Comparison of ENCODE assay signal across 8 cellular contexts in the genomic region with DNA sequence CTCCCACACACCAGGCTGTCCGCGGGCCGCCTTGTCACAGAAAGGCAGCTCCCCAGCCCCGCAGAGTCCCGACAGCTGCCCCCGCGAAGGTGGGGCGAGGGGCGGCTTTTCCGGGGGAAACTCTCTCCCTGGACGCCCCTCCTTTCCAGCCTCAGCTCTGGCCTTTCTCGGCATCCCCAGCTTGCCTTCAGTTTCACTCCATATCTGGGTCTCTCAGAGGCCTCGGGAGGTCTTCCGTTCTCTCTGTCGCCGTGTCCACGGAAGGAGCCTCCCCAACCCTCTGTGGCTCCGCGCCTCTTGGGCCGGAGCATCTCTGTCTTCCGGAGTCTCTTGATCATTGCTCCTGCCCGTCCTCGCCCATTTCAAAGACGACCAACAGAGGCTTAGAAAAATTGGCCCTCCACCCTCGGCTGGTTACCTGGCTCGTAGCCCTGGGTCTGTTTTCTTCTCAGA. TPM values are rescaled to one million over a fixed set of nuclear protein-coding genes. Genes with fewer than 3 reads are reported as not detected.
A peak's percentile ranks its signal among the peaks of the same experiment; 100 is the strongest.
DNase-seq lines count a peak whose midpoint lies in the region; ATAC-seq and TF ChIP-seq lines count a peak whose summit lies in the region.

No MANE protein-coding gene starts in this region.

- intact Hi-C loops in thyroid gland (cut with DNase I), result no loop called here

- no peak overlapping the region for H3K27ac Mint-ChIP-seq in activated CD8-positive, alpha-beta memory T cell treated with anti-CD3 and anti-CD28 coated beads, Interleukin-2, amount 10 ng/mL, durations not matched to agents 7 days and 5 days

- H3K9me3 ChIP-seq in iPS-18c (ENCODE audit: control insufficient read depth, insufficient read depth, low read length) (peaks cover 4% of the 10 kb centered on the region), thyroid gland (no peaks in the 10 kb centered on the region)

- TF ChIP-seq CTCF in VCaP (conservative IDR thresholded peaks at IDR 0.05) (no peak), thyroid gland (IDR thresholded peaks at IDR 0.05) (no peak)

- H3K36me3 Mint-ChIP-seq in activated CD8-positive, alpha-beta memory T cell treated with anti-CD3 and anti-CD28 coated beads, Interleukin-2, amount 10 ng/mL, durations not matched to agents 7 days and 5 days, result peaks cover 5% of the 10 kb centered on the region

- no peaks in the 10 kb centered on the region for H3K9me3 Mint-ChIP-seq in activated CD8-positive, alpha-beta memory T cell treated with anti-CD3 and anti-CD28 coated beads, Interleukin-2, amount 10 ng/mL, durations not matched to agents 7 days and 5 days (ENCODE audit: low read depth)

- no peaks in the 10 kb centered on the region for H3K36me3 ChIP-seq in thyroid gland

- CTCF ChIA-PET in activated CD8-positive, alpha-beta memory T cell treated with anti-CD3 and anti-CD28 coated beads, Interleukin-2, amount 10 ng/mL, durations not matched to agents 7 days and 5 days (lab: Charles Lee), result interaction anchor here (1.2 kb wide), 1 partner anchor 365 kb away, joined by 4 read pairs; no protein-coding TSS in a partner anchor

- peak overlapping the region; percentile 61 for H3K4me3 Mint-ChIP-seq in activated CD8-positive, alpha-beta memory T cell treated with anti-CD3 and anti-CD28 coated beads, Interleukin-2, amount 10 ng/mL, durations not matched to agents 7 days and 5 days

- H3K27ac ChIP-seq in VCaP (peak overlapping the region; percentile 27; the same call in 1 of the 2 replicates), thyroid gland (peak overlapping the region in 2 of 3 donors; percentile 13 to 53)

- peak; percentile 27 for ATAC-seq in activated CD8-positive, alpha-beta memory T cell treated with anti-CD3 and anti-CD28 coated beads, Interleukin-2, amount 10 ng/mL, durations not matched to agents 7 days and 5 days
- ATAC-seq in HG03571 (IDR thresholded peaks at IDR 0.05; ENCODE audit: unreplicated experiment), result no peak

- H3K27me3 ChIP-seq in thyroid gland, result peaks cover 35% of the 10 kb centered on the region

- TF ChIP-seq POLR2A in thyroid gland (IDR thresholded peaks at IDR 0.05), result no peak

- peaks cover 19% of the 10 kb centered on the region for H3K4me1 Mint-ChIP-seq in activated CD8-positive, alpha-beta memory T cell treated with anti-CD3 and anti-CD28 coated beads, Interleukin-2, amount 10 ng/mL, durations not matched to agents 7 days and 5 days

- peak overlapping the region; percentile 40; the same call in 1 of the 2 replicates for H3K4me3 ChIP-seq in iPS-18c (ENCODE audit: insufficient read depth, low read depth, low read length)
- peak overlapping the region in 2 of 3 donors; percentile 8 to 25 for H3K4me3 ChIP-seq in thyroid gland (replicated peaks in 1 of 3)

- peaks cover 67% of the 10 kb centered on the region for H3K27me3 Mint-ChIP-seq in activated CD8-positive, alpha-beta memory T cell treated with anti-CD3 and anti-CD28 coated beads, Interleukin-2, amount 10 ng/mL, durations not matched to agents 7 days and 5 days

- H3K4me1 ChIP-seq in thyroid gland, result peaks cover 13 to 28% of the 10 kb centered on the region in 2 donors

- no peak for DNase-seq in activated CD8-positive, alpha-beta memory T cell treated with anti-CD3 and anti-CD28 coated beads, Interleukin-2, amount 10 ng/mL, durations not matched to agents 7 days and 5 days
- DNase-seq in activated CD8-positive, alpha-beta memory T cell treated with anti-CD3 and anti-CD28 coated beads, Interleukin-2, amount 50 U/mL, for 48 hours, result no peak
- no peak for DNase-seq in thyroid gland
- no peak for DNase-seq in HCEC 1CT
- DNase-seq in RKO (ENCODE audit: low spot score), result no peak

- WGBS in thyroid gland, 2 donors, result 3 to 4% methylated on average over 26 of the region's 26 CpGs

RNA-seq across cellular contexts. Expression of gene MSX1, which starts 6.1 kb away (rescaled TPM):
- under 1 TPM in 1 of 2 experiments, not detected in 1; 0.12 TPM for total RNA-seq in activated CD8-positive, alpha-beta memory T cell treated with anti-CD3 and anti-CD28 coated beads, Interleukin-2, amount 10 ng/mL, durations not matched to agents 7 days and 5 days
- total RNA-seq in thyroid gland, result 10 to 100 TPM in 3 of 4 donors, 1 to 10 TPM in 1; 5.0 to 20.8 (median 12.9) TPM

Comparison
In these comparisons a context has a peak if more than half of its experiments do, and no peak if none do; other contexts are left out.
1. RNA of gene MSX1, which starts 6.1 kb away (total RNA-seq): 5.0 to 20.8 TPM in thyroid gland; 0.12 TPM in activated CD8-positive, alpha-beta memory T cell treated with anti-CD3 and anti-CD28 coated beads, Interleukin-2, amount 10 ng/mL, durations not matched to agents 7 days and 5 days; every median in the first group is over 4 times any median in the second.